8 cellular contexts compared by ENCODE assay signal in the genomic region with DNA sequence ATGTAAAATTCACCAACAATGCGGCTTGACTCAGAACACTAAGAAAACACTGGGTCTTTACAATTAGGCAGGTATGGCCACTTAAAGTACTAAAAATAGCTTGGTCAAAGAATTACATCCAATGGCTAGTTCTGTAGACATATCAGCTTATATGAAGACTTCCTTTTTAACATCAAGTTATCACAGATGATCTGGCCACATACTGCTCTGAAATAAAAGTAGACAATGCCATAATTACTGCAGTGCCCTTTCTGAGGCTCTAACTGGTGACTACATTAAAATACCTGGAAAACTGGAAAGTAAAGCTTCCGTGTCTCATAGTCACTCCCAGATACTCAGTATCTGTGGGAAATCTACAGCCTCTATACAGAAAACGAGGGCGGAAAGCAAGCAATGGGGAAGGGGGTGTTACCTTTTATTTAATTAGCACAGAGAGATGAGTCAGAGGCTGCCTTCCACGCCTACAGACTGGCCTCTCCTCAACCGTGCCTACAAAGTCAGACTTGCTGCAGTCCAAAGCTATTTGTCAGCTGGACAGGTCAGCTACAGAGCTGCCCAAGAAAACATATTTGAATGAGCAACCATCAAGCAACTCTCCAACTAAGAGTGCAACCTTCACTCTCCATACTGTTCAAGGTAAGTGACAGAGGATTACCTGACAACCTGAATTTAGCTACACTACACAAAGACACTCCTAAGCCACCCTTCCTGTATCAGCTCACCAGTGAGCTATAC. TPM values are rescaled to one million over a fixed set of nuclear protein-coding genes. Genes with fewer than 3 reads are reported as not detected.
A peak's percentile ranks its signal among the peaks of the same experiment; 100 is the strongest.
DNase-seq lines count a peak whose midpoint lies in the region; ATAC-seq, FAIRE-seq and TF ChIP-seq lines count a peak whose summit lies in the region.

No MANE protein-coding gene starts in this region.

- no peak for FAIRE-seq in bronchial epithelial cell (lab: Jason Lieb, UNC)

- TF ChIP-seq CTCF in bronchial epithelial cell (IDR thresholded peaks at IDR 0.05; ENCODE audit: insufficient read depth, low read length, severe bottlenecking) = no peak

- H3K27me3 ChIP-seq in bronchial epithelial cell (ENCODE audit: control insufficient read depth, insufficient read depth, low read length) = no peaks in the 10 kb centered on the region

- H3K36me3 ChIP-seq in bronchial epithelial cell (ENCODE audit: control insufficient read depth, insufficient read depth, low read length) = peaks cover 2% of the 10 kb centered on the region

- no peak overlapping the region for H3K4me3 ChIP-seq in bronchial epithelial cell (ENCODE audit: low read depth, low read length)

- DNase-seq in COLO829 (ENCODE audit: low spot score) (peak; percentile 51), HUDEP-2 (lab: John Stamatoyannopoulos, UW; ENCODE audit: unreplicated experiment in 76 of 76) (peak in 69 of 76 experiments; percentile 2 to 74 (median 42)), T-helper 1 cell (peak in 3 of 5 donors; percentile 18 to 57 (median 36)), bronchial epithelial cell (ENCODE audit: low read depth) (peak; percentile 98), left kidney (ENCODE audit: low read depth, low spot score) (peak; percentile 77), stromal cell of bone marrow (ENCODE audit: low read depth) (peak; percentile 82), NCI-H2107 treated with DMSO at 0.1 percent for 48 hours (lab: John Stamatoyannopoulos, UW; ENCODE audit: unreplicated experiment) (no peak)

- ATAC-seq in GM21529 (IDR thresholded peaks at IDR 0.05; ENCODE audit: unreplicated experiment) = peak; percentile 91

RNA-seq across cellular contexts. Expression of a gene that starts 8.7 kb away (rescaled TPM):
- 33.4 and 48.8 TPM in 2 replicates for total RNA-seq in bronchial epithelial cell
